Comparison of ENCODE assay signal across 1 cellular context in the genomic region with DNA sequence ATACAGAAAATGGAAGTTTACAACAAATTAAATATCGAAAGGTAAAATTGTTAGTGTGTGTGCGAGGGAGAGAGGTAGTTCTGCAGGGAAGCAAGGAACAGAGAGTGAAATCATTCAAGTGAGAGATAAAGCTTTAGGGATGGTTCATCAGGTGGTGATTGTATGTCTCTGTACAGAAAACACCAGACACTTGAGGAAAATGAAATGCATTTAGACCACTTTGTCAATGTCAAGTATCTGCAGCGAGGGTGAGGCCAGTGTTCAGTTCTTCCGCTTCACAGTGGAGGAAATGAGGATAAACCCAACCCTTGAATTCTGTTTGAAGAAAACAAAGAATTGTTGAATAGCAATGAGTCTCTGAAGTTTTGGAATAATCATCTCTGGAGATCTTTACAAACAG.
TF ChIP-seq lines count a peak whose summit lies in the region.

No MANE protein-coding gene starts in this region.

TF ChIP-seq in WTC11, 78 proteins besides CTCF, POLR2A, EP300 and RAD21 (continued from another document):
- TF ChIP-seq, protein P1, sequence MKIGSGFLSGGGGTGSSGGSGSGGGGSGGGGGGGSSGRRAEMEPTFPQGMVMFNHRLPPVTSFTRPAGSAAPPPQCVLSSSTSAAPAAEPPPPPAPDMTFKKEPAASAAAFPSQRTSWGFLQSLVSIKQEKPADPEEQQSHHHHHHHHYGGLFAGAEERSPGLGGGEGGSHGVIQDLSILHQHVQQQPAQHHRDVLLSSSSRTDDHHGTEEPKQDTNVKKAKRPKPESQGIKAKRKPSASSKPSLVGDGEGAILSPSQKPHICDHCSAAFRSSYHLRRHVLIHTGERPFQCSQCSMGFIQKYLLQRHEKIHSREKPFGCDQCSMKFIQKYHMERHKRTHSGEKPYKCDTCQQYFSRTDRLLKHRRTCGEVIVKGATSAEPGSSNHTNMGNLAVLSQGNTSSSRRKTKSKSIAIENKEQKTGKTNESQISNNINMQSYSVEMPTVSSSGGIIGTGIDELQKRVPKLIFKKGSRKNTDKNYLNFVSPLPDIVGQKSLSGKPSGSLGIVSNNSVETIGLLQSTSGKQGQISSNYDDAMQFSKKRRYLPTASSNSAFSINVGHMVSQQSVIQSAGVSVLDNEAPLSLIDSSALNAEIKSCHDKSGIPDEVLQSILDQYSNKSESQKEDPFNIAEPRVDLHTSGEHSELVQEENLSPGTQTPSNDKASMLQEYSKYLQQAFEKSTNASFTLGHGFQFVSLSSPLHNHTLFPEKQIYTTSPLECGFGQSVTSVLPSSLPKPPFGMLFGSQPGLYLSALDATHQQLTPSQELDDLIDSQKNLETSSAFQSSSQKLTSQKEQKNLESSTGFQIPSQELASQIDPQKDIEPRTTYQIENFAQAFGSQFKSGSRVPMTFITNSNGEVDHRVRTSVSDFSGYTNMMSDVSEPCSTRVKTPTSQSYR (CRISPR knock-in tag; IDR thresholded peaks at IDR 0.05): no peak
- TF ChIP-seq NFE2L1 (CRISPR knock-in tag; IDR thresholded peaks at IDR 0.05): no peak
- TF ChIP-seq NFYB (CRISPR knock-in tag; conservative IDR thresholded peaks at IDR 0.05; ENCODE audit: low read depth): no peak
- TF ChIP-seq, protein P2, sequence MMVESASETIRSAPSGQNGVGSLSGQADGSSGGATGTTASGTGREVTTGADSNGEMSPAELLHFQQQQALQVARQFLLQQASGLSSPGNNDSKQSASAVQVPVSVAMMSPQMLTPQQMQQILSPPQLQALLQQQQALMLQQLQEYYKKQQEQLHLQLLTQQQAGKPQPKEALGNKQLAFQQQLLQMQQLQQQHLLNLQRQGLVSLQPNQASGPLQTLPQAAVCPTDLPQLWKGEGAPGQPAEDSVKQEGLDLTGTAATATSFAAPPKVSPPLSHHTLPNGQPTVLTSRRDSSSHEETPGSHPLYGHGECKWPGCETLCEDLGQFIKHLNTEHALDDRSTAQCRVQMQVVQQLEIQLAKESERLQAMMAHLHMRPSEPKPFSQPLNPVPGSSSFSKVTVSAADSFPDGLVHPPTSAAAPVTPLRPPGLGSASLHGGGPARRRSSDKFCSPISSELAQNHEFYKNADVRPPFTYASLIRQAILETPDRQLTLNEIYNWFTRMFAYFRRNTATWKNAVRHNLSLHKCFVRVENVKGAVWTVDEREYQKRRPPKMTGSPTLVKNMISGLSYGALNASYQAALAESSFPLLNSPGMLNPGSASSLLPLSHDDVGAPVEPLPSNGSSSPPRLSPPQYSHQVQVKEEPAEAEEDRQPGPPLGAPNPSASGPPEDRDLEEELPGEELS (CRISPR knock-in tag; IDR thresholded peaks at IDR 0.05): no peak
- no peak for TF ChIP-seq ZNF396 (CRISPR knock-in tag; IDR thresholded peaks at IDR 0.05; ENCODE audit: borderline replicate concordance)
- no peak for TF ChIP-seq ZNF416 (CRISPR knock-in tag; IDR thresholded peaks at IDR 0.05)
- no peak for TF ChIP-seq RORB (CRISPR knock-in tag; IDR thresholded peaks at IDR 0.05)
